Comparison of ENCODE assay signal across 6 cellular contexts in the genomic region with DNA sequence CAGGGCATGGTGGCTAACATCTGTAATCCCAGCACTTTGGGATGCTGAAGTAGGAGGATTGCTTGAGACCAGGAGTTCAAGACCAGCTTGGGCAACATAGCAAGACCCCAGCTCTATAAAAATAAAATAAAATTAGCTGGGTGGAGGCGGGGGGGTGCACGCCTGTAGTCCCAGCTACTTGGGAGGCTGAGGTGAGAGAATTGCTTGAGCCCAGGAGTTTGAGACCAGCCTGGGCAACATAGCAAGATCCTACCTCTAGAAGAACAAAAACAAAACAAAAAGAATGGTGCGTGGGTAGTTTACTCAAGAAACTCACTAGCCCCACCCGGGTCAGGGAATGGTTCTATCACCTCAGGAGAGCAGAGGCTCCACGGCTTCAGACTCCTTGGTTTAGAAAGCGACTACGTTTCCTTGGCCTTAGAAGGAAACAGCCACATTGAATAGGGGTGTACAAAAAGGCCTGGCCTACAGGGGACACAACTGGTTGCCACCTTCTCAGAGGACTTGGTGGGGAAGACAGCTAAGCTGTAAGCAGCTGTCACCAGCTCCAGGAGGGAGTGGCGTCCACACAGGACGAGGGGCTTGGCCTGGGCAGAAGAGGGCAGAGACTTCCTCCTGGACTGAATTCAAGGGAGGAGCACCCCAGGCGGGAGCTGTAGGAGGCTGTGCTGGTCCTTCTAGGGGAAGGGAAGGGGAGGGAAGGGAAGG. TPM values are rescaled to one million over a fixed set of nuclear protein-coding genes. Genes with fewer than 3 reads are reported as not detected.
DNase-seq lines count a peak whose midpoint lies in the region; ATAC-seq and TF ChIP-seq lines count a peak whose summit lies in the region.

No MANE protein-coding gene starts in this region.

- H3K27ac ChIP-seq in breast epithelium (peak overlapping the region; percentile 76 to 81), trophoblast cell (ENCODE audit: low read depth, low read length) (no peak overlapping the region)

- H3K79me1 ChIP-seq in trophoblast cell (ENCODE audit: low read length): peaks cover 4% of the 10 kb centered on the region

- DNase-seq in AG09309 (ENCODE audit: low read depth) (no peak), Kasumi-1 (lab: John Stamatoyannopoulos, UW) (peak; percentile 63 to 78), breast epithelium (ENCODE audit: low spot score in 2 of 2) (no peak), trophoblast cell (no peak), hippocampal formation (lab: John Stamatoyannopoulos, UW) (no peak)

- no peak overlapping the region for H2BK120ac ChIP-seq in trophoblast cell (ENCODE audit: insufficient read depth, low read length, poor library complexity)

- peaks cover 3 to 10% of the 10 kb centered on the region in 2 donors for H3K4me1 ChIP-seq in breast epithelium
- H3K4me1 ChIP-seq in trophoblast cell (ENCODE audit: control insufficient read depth in 1 of 2, insufficient read depth in 2 of 2, low read length in 2 of 2): peaks cover 0 to 12% of the 10 kb centered on the region in 2 experiments

- no peak overlapping the region for H3K23ac ChIP-seq in trophoblast cell (ENCODE audit: low read length)

- H3K27me3 ChIP-seq in breast epithelium (no peaks in the 10 kb centered on the region), trophoblast cell (ENCODE audit: insufficient read depth, low read length) (no peaks in the 10 kb centered on the region)

- H2BK12ac ChIP-seq in trophoblast cell (ENCODE audit: low read length): no peak overlapping the region

- H3K4me2 ChIP-seq in trophoblast cell (ENCODE audit: low read length): peak overlapping the region; percentile 98

- no peak overlapping the region for H2AFZ ChIP-seq in trophoblast cell (ENCODE audit: insufficient read depth, low read length, poor library complexity)

- no CpG with 5 or more reads among the region's 10 CpGs for WGBS in trophoblast cell (ENCODE audit: extremely low coverage, insufficient coverage, insufficient read length)

- H3K9ac ChIP-seq in trophoblast cell (ENCODE audit: low read length): peak overlapping the region; percentile 49

- H4K91ac ChIP-seq in trophoblast cell (ENCODE audit: low read depth, low read length): no peak overlapping the region

- TF ChIP-seq POLR2A in breast epithelium (IDR thresholded peaks at IDR 0.05): no peak

- no peaks in the 10 kb centered on the region for H3K9me3 ChIP-seq in breast epithelium
- H3K9me3 ChIP-seq in trophoblast cell (ENCODE audit: insufficient read depth, low read depth, low read length): no peaks in the 10 kb centered on the region

- no peak overlapping the region for H3K18ac ChIP-seq in trophoblast cell (ENCODE audit: low read length)

- no peak for ATAC-seq in HG03159 (IDR thresholded peaks at IDR 0.05; ENCODE audit: unreplicated experiment)

- H3K4me3 ChIP-seq in AG09309 (ENCODE audit: control insufficient read depth, low read depth, low read length): peak overlapping the region; percentile 97
- peak overlapping the region; percentile 46 to 71 (median 49) for H3K4me3 ChIP-seq in breast epithelium
- H3K4me3 ChIP-seq in trophoblast cell (ENCODE audit: low read depth, low read length): peak overlapping the region; percentile 93

- intact Hi-C loops in breast epithelium (cut with DNase I; ENCODE audit: low total_unique reads): loop anchor here (5.0 kb wide), 1 partner anchor 1029 kb away; no protein-coding TSS in a partner anchor

- no peak overlapping the region for H2BK5ac ChIP-seq in trophoblast cell (ENCODE audit: low read depth, low read length, poor library complexity)

- H3K4ac ChIP-seq in trophoblast cell (ENCODE audit: low read depth, low read length): peak overlapping the region; percentile 53

- H3K79me2 ChIP-seq in trophoblast cell (ENCODE audit: control insufficient read depth, insufficient read depth, low read length, poor library complexity): peaks cover 9% of the 10 kb centered on the region

- TF ChIP-seq CTCF in AG09309 (IDR thresholded peaks at IDR 0.05; ENCODE audit: control insufficient read depth, insufficient read depth, low read depth, low read length, missing control alignments) (no peak), breast epithelium (IDR thresholded peaks at IDR 0.05) (no peak)

- no peaks in the 10 kb centered on the region for H3K36me3 ChIP-seq in breast epithelium
- peaks cover 31 to 34% of the 10 kb centered on the region in 2 experiments for H3K36me3 ChIP-seq in trophoblast cell (ENCODE audit: control insufficient read depth in 1 of 2, insufficient read depth in 2 of 2, low read length in 2 of 2)

- H4K12ac ChIP-seq in trophoblast cell (ENCODE audit: low read depth, low read length): no peak overlapping the region

- H4K8ac ChIP-seq in trophoblast cell (ENCODE audit: low read depth, low read length): no peak overlapping the region

- no peak overlapping the region for H3K14ac ChIP-seq in trophoblast cell (ENCODE audit: low read length)

- H2AK5ac ChIP-seq in trophoblast cell (ENCODE audit: low read length): no peak overlapping the region

RNA-seq across cellular contexts. Expression of a gene that starts 0.7 kb away (rescaled TPM):
- 1 to 10 TPM; 2.6 to 5.6 (median 3.7) TPM for total RNA-seq in breast epithelium
- 55.5 and 56.1 TPM in 2 replicates for polyA plus RNA-seq in trophoblast cell (2013)

RNA-seq across cellular contexts. Expression of a gene that starts 1.0 kb away (rescaled TPM):
- 10 to 100 TPM; 12.3 to 66.2 (median 65.2) TPM for total RNA-seq in breast epithelium
- 14.8 and 16.0 TPM in 2 replicates for polyA plus RNA-seq in trophoblast cell (2013)

RNA-seq across cellular contexts. Expression of a gene that starts 17.8 kb away (rescaled TPM):
- total RNA-seq in breast epithelium: 10 to 100 TPM; 37.8 to 69.5 (median 64.2) TPM
- 30.3 and 34.2 TPM in 2 replicates for polyA plus RNA-seq in trophoblast cell (2013)

RNA-seq across cellular contexts. Expression of a gene that starts 27.9 kb away (rescaled TPM):
- 1 to 10 TPM in 1 of 3 donors, under 1 TPM in 2; 0.29 to 1.9 (median 0.33) TPM for total RNA-seq in breast epithelium
- polyA plus RNA-seq in trophoblast cell (2013): 38.7 and 44.2 TPM in 2 replicates

RNA-seq across cellular contexts. Expression of a gene that starts 40.0 kb away (rescaled TPM):
- total RNA-seq in breast epithelium: not detected
- not detected in 2 replicates for polyA plus RNA-seq in trophoblast cell (2013)

Comparison
In these comparisons a context has a peak if more than half of its experiments do, and no peak if none do; other contexts are left out.
1. DNase-seq: peak in Kasumi-1 (2 of 2); none in AG09309 (single experiment), breast epithelium (0 of 2), trophoblast cell (0 of 2) and hippocampal formation (0 of 2).
2. Peak in every context shown above with its lines, with median percentiles within 50 percentile points of each other: H3K4me3 ChIP-seq.